Comparison of ENCODE assay signal across 14 cellular contexts in genomic region chr13:25886438-25887214, GRCh38.
A peak's percentile ranks its signal among the peaks of the same experiment; 100 is the strongest.
DNase-seq lines count a peak whose midpoint lies in the region; ATAC-seq, FAIRE-seq and TF ChIP-seq lines count a peak whose summit lies in the region.
"Had no signal": no experiment of that assay in that cellular context is flagged by ENCODE, and none has a peak within 500 bp of the region (broad histone marks: within the 10 kb centered on the region; RNA-seq: fewer than 3 reads in every experiment).

No MANE protein-coding gene starts in this region.

- H3K36me3 ChIP-seq in brain microvascular endothelial cell (replicated peaks) (no peaks in the 10 kb centered on the region), mucosa of descending colon (ENCODE audit: low read depth) (no peaks in the 10 kb centered on the region)

- peak; percentile 84 for ATAC-seq in mucosa of descending colon

- H3K4me3 ChIP-seq in brain microvascular endothelial cell (ENCODE audit: low read depth, low read length) (no peak overlapping the region), mucosa of descending colon (no peak overlapping the region)
- H3K4me3 ChIP-seq: SK-N-MC had no signal

- no peaks in the 10 kb centered on the region for H3K9me3 ChIP-seq in mucosa of descending colon

- DNase-seq in COLO668 (lab: John Stamatoyannopoulos, UW; ENCODE audit: unreplicated experiment) (peak; percentile 61), HTR-8/SVneo (ENCODE audit: insufficient read length, low spot score) (peak; percentile 33), brain microvascular endothelial cell (peak; percentile 77), mucosa of descending colon (no peak), middle frontal gyrus (ENCODE audit: extremely low spot score, low spot score) (no peak), NCI-H146 treated with DMSO at 0.1 percent for 48 hours (lab: John Stamatoyannopoulos, UW; ENCODE audit: unreplicated experiment) (no peak), germinal center (ENCODE audit: low spot score) (no peak), Ammon's horn (ENCODE audit: low spot score) (no peak)
- DNase-seq: dermis blood vessel endothelial cell, GF-D8, immature natural killer cell, NCI-H2081 treated with DMSO at 0.1 percent for 48 hours had no signal

- intact Hi-C loops in mucosa of descending colon (cut with DNase I, micrococcal nuclease) = no loop called here

- TF ChIP-seq CTCF in brain microvascular endothelial cell (IDR thresholded peaks at IDR 0.05; ENCODE audit: low read depth, low read length, missing control alignments) (no peak), mucosa of descending colon (IDR thresholded peaks at IDR 0.05) (no peak)

- no peaks in the 10 kb centered on the region for H3K4me1 ChIP-seq in mucosa of descending colon (ENCODE audit: low read depth)
- H3K4me1 ChIP-seq: parathyroid adenoma had no signal

- H3K27me3 ChIP-seq in brain microvascular endothelial cell (replicated peaks) = no peaks in the 10 kb centered on the region

- no peak for FAIRE-seq in HTR-8/SVneo (lab: Jason Lieb, UNC)

- no peak overlapping the region for H3K27ac ChIP-seq in brain microvascular endothelial cell
- H3K27ac ChIP-seq: parathyroid adenoma, SK-N-MC had no signal

- in situ Hi-C loops in brain microvascular endothelial cell (cut with HindIII; ENCODE audit: low pct_ligation_motif_present, low sequenced_read_pairs) = no loop called here

Comparison
In these comparisons a context has a peak if more than half of its experiments do, and no peak if none do; other contexts are left out.
1. DNase-seq: peak in COLO668 (single experiment), HTR-8/SVneo (single experiment) and brain microvascular endothelial cell (single experiment); none in mucosa of descending colon (0 of 3), middle frontal gyrus (single experiment), NCI-H146 treated with DMSO at 0.1 percent for 48 hours (single experiment), germinal center (single experiment) and Ammon's horn (single experiment).